In the genomic region with DNA sequence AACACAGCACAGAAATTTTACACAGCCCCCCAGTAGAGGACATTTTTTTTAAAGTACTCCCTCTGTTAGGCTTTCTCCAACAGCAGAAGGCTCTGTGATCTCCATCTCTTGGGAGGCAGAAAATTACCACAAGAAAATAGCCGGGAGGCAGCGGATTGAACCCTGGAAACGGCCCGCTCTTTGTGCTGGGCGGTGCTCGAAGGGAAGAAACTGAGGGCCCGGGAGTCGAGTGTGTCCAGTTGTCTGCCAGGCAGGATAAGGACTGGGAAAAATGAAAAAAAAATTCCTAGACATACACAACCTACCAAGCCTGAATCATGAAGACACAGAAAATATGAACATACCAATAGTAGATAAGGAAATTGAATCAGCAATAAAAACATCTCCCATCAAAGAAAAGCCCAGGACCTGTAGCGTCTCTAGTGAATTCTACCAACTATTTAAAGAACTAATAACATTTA, we compare ENCODE assay signal across 10 cellular contexts. TPM values are rescaled to one million over a fixed set of nuclear protein-coding genes. Genes with fewer than 3 reads are reported as not detected.
DNase-seq lines count a peak whose midpoint lies in the region; ATAC-seq and TF ChIP-seq lines count a peak whose summit lies in the region.
"Had no signal": no experiment of that assay in that cellular context is flagged by ENCODE, and none has a peak within 500 bp of the region (broad histone marks: within the 10 kb centered on the region; RNA-seq: fewer than 3 reads in every experiment).

No MANE protein-coding gene starts in this region.

- H3K4me3 ChIP-seq in mammary epithelial cell (replicated peaks in 1 of 3; ENCODE audit: insufficient read depth in 1 of 3, low read depth in 2 of 3, low read length in 3 of 3) (peak overlapping the region; percentile 40 to 95 (median 55)), osteoblast (ENCODE audit: insufficient read depth, low read length) (peak overlapping the region; percentile 65)
- H3K4me3 ChIP-seq: BLaER1 treated with 17β-estradiol and CSF1 and Interleukin-3, amounts not matched to agents 10 nM and 100 nM had no signal

- H3K4me1 ChIP-seq in mammary epithelial cell (ENCODE audit: insufficient read depth, low read length) (peaks cover 12% of the 10 kb centered on the region), osteoblast (ENCODE audit: insufficient read depth, low read length) (peaks cover 4% of the 10 kb centered on the region)
- H3K4me1 ChIP-seq: BLaER1 treated with 17β-estradiol and CSF1 and Interleukin-3, amounts not matched to agents 10 nM and 100 nM had no signal

- H3K27ac Mint-ChIP-seq in T-helper 2 cell treated with Interferon-gamma antibody and Interleukin-4, amounts not matched to agents 5 μg/mL and 100 μg/mL, for 36 hours, result peak overlapping the region; percentile 1

- intact Hi-C loops in mammary epithelial cell (cut with micrococcal nuclease), result loop anchor here (1.0 kb wide), 1 partner anchor 15 kb away; no protein-coding TSS in a partner anchor

- peak overlapping the region; percentile 82 for H2AFZ ChIP-seq in mammary epithelial cell (ENCODE audit: low read depth, low read length)
- H2AFZ ChIP-seq in osteoblast (ENCODE audit: low read length), result peak overlapping the region; percentile 43

- H3K9me3 Mint-ChIP-seq in T-helper 2 cell treated with Interferon-gamma antibody and Interleukin-4, amounts not matched to agents 5 μg/mL and 100 μg/mL, for 36 hours, result peaks cover 34% of the 10 kb centered on the region

- peak overlapping the region; percentile 19 for H3K9ac ChIP-seq in mammary epithelial cell (ENCODE audit: insufficient read depth, low read length)
- H3K9ac ChIP-seq: BLaER1 treated with 17β-estradiol and CSF1 and Interleukin-3, amounts not matched to agents 10 nM and 100 nM had no signal

- CTCF ChIA-PET in mammary epithelial cell (lab: Charles Lee; ENCODE audit: low non-redundant PET), result no interaction called here

- no peak for TF ChIP-seq CTCF in mammary epithelial cell (conservative IDR thresholded peaks at IDR 0.05 in 1 of 2, IDR thresholded peaks at IDR 0.05 in 1 of 2; ENCODE audit: extremely low read depth in 1 of 2, insufficient read depth in 1 of 2, low read depth in 1 of 2, low read length in 2 of 2)
- no peak for TF ChIP-seq CTCF in osteoblast (IDR thresholded peaks at IDR 0.05; ENCODE audit: extremely low read depth, low read depth, low read length)

- H3K27me3 Mint-ChIP-seq in T-helper 2 cell treated with Interferon-gamma antibody and Interleukin-4, amounts not matched to agents 5 μg/mL and 100 μg/mL, for 36 hours (ENCODE audit: low read depth), result peaks cover 82% of the 10 kb centered on the region

- BruUV-seq in mammary epithelial cell (replicated peaks; lab: Mats Ljungman, UMichigan), result no TSS peak

- H4K20me1 ChIP-seq in mammary epithelial cell (ENCODE audit: insufficient read depth, low read length), result no peaks in the 10 kb centered on the region
- no peaks in the 10 kb centered on the region for H4K20me1 ChIP-seq in osteoblast (ENCODE audit: insufficient read depth, low read length)
- H4K20me1 ChIP-seq: BLaER1 treated with 17β-estradiol and CSF1 and Interleukin-3, amounts not matched to agents 10 nM and 100 nM had no signal

- H3K9me3 ChIP-seq in mammary epithelial cell (replicated peaks; ENCODE audit: insufficient read depth, low read length), result no peaks in the 10 kb centered on the region
- no peaks in the 10 kb centered on the region for H3K9me3 ChIP-seq in osteoblast (ENCODE audit: low read depth, low read length)

- no peaks in the 10 kb centered on the region for H3K79me2 ChIP-seq in mammary epithelial cell (ENCODE audit: insufficient read depth, low read length)
- no peaks in the 10 kb centered on the region for H3K79me2 ChIP-seq in osteoblast (ENCODE audit: insufficient read depth, low read length)

- no peaks in the 10 kb centered on the region for H3K36me3 ChIP-seq in mammary epithelial cell (ENCODE audit: insufficient read depth, low read length)
- H3K36me3 ChIP-seq in osteoblast (ENCODE audit: insufficient read depth, low read length), result no peaks in the 10 kb centered on the region
- H3K36me3 ChIP-seq: BLaER1 treated with 17β-estradiol and CSF1 and Interleukin-3, amounts not matched to agents 10 nM and 100 nM had no signal

- H3K4me1 Mint-ChIP-seq in T-helper 2 cell treated with Interferon-gamma antibody and Interleukin-4, amounts not matched to agents 5 μg/mL and 100 μg/mL, for 36 hours (ENCODE audit: low read depth), result peaks cover 16% of the 10 kb centered on the region

- H3K4me2 ChIP-seq in mammary epithelial cell (ENCODE audit: insufficient read depth, low read depth, low read length), result peak overlapping the region; percentile 87
- H3K4me2 ChIP-seq in osteoblast (ENCODE audit: insufficient read depth, low read length), result peak overlapping the region; percentile 94
- H3K4me2 ChIP-seq: BLaER1 treated with 17β-estradiol and CSF1 and Interleukin-3, amounts not matched to agents 10 nM and 100 nM had no signal

- ATAC-seq in HG03342 (IDR thresholded peaks at IDR 0.05; ENCODE audit: unreplicated experiment), result no peak

- H3K27me3 ChIP-seq in mammary epithelial cell (ENCODE audit: insufficient read depth, low read length), result no peaks in the 10 kb centered on the region
- peaks cover 32% of the 10 kb centered on the region for H3K27me3 ChIP-seq in osteoblast (ENCODE audit: insufficient read depth, low read length)

- peak overlapping the region; percentile 77 for H3K4me3 Mint-ChIP-seq in T-helper 2 cell treated with Interferon-gamma antibody and Interleukin-4, amounts not matched to agents 5 μg/mL and 100 μg/mL, for 36 hours

- DNase-seq in T-helper 2 cell treated with Interferon-gamma antibody and Interleukin-4, amounts not matched to agents 5 μg/mL and 100 μg/mL, for 36 hours (ENCODE audit: low spot score), result no peak
- DNase-seq in T-helper 2 cell, result no peak
- DNase-seq in NCI-H1105 (lab: John Stamatoyannopoulos, UW), result peak; percentile 27
- DNase-seq in mammary epithelial cell, result no peak
- peak; percentile 41 for DNase-seq in osteoblast (ENCODE audit: insufficient read length, low spot score, missing footprints)
- no peak for DNase-seq in UCSD-AML1 (lab: John Stamatoyannopoulos, UW; ENCODE audit: unreplicated experiment)
- DNase-seq in NCI-H2171 (lab: John Stamatoyannopoulos, UW), result no peak

- WGBS in mammary epithelial cell (ENCODE audit: low coverage, missing lambda C conversion rate), result 17% methylated on average over 9 of the region's 9 CpGs

- H3K36me3 Mint-ChIP-seq in T-helper 2 cell treated with Interferon-gamma antibody and Interleukin-4, amounts not matched to agents 5 μg/mL and 100 μg/mL, for 36 hours (ENCODE audit: low read depth), result peaks cover 9% of the 10 kb centered on the region

- dilution Hi-C loops in mammary epithelial cell (cut with HindIII; ENCODE audit: low sequenced_read_pairs), result no loop called here

- in situ Hi-C loops in mammary epithelial cell (cut with MboI; ENCODE audit: low sequenced_read_pairs in 2 of 2), result no loop called here

- H3K27ac ChIP-seq in mammary epithelial cell (ENCODE audit: insufficient read depth, low read depth, low read length) (no peak overlapping the region), osteoblast (ENCODE audit: low read depth, low read length) (no peak overlapping the region)
- H3K27ac ChIP-seq: BLaER1 treated with 17β-estradiol and CSF1 and Interleukin-3, amounts not matched to agents 10 nM and 100 nM had no signal

RNA-seq across cellular contexts. Expression of a gene that starts 31.5 kb away (rescaled TPM):
- not detected for total RNA-seq in mammary epithelial cell
- not detected for polyA plus RNA-seq in mammary epithelial cell
- not detected for polyA minus RNA-seq in mammary epithelial cell
- total RNA-seq in osteoblast, result under 0.01 TPM in 1 of 2 replicates, not detected in the other
- polyA plus RNA-seq: thymus had no signal

RNA-seq across cellular contexts. Expression of a gene that starts 33.1 kb away (rescaled TPM):
- total RNA-seq in mammary epithelial cell, result 10 to 100 TPM in 1 of 2 donors, 1 to 10 TPM in 1; 4.8 to 10.5 TPM
- 11.9 TPM for polyA plus RNA-seq in mammary epithelial cell
- polyA minus RNA-seq in mammary epithelial cell, result 22.5 TPM
- not detected in 2 replicates for total RNA-seq in osteoblast

Comparison
In these comparisons a context has a peak if more than half of its experiments do, and no peak if none do; other contexts are left out.
1. DNase-seq: peak in NCI-H1105 (single experiment) and osteoblast (single experiment); none in T-helper 2 cell treated with Interferon-gamma antibody and Interleukin-4, amounts not matched to agents 5 μg/mL and 100 μg/mL, for 36 hours (single experiment), T-helper 2 cell (0 of 5), mammary epithelial cell (single experiment), UCSD-AML1 (single experiment) and NCI-H2171 (single experiment).